In genomic region chr11:57440744-57441414, GRCh38 we compare ENCODE assay signal across 34 cellular contexts. TPM values are rescaled to one million over a fixed set of nuclear protein-coding genes. Genes with fewer than 3 reads are reported as not detected.
DNase-seq lines count a peak whose midpoint lies in the region; ATAC-seq, FAIRE-seq and TF ChIP-seq lines count a peak whose summit lies in the region.
"Had no signal": no experiment of that assay in that cellular context is flagged by ENCODE, and none has a peak within 500 bp of the region (broad histone marks: within the 10 kb centered on the region; RNA-seq: fewer than 3 reads in every experiment).

No MANE protein-coding gene starts in this region.

- no peaks in the 10 kb centered on the region for H3K36me3 ChIP-seq in HepG2 (replicated peaks in 1 of 2; ENCODE audit: control insufficient read depth in 1 of 2, insufficient read depth in 2 of 2, low read length in 2 of 2)
- H3K36me3 ChIP-seq: ascending aorta, heart right ventricle had no signal

- peak; percentile 78 for ATAC-seq in HepG2
- ATAC-seq in activated CD8-positive, alpha-beta T cell treated with anti-CD3 and anti-CD28 coated beads, Interleukin-2, amount 10 ng/mL, durations not matched to agents 7 days and 5 days, result no peak
- no peak for ATAC-seq in GM21529 (IDR thresholded peaks at IDR 0.05; ENCODE audit: unreplicated experiment)
- ATAC-seq: esophagus mucosa, heart right ventricle, right cardiac atrium, T-helper 17 cell had no signal

- no peaks in the 10 kb centered on the region for H3K4me1 Mint-ChIP-seq in activated CD8-positive, alpha-beta T cell treated with anti-CD3 and anti-CD28 coated beads, Interleukin-2, amount 10 ng/mL, durations not matched to agents 7 days and 5 days (ENCODE audit: low read depth)
- H3K4me1 Mint-ChIP-seq: activated naive CD8-positive, alpha-beta T cell treated with anti-CD3 and anti-CD28 coated beads, Interleukin-2, amount 10 ng/mL, durations not matched to agents 7 days and 5 days; CD4-positive, CD25-positive, alpha-beta regulatory T cell; endodermal cell; memory B cell; T-helper 17 cell had no signal

- WGBS in HepG2 (ENCODE audit: low lambda C conversion rate), result 8% methylated on average over 4 of the region's 4 CpGs

- H3K4me3 ChIP-seq in HepG2 (replicated peaks in 1 of 3; ENCODE audit: insufficient read depth in 1 of 3, low read depth in 2 of 3, low read length in 3 of 3), result peak overlapping the region in 1 of 3 experiments; percentile 13; a peak in 1 of 6 replicates
- H3K4me3 ChIP-seq: ascending aorta, heart right ventricle had no signal

- BruUV-seq in HepG2 (replicated peaks; lab: Mats Ljungman, UMichigan), result no TSS peak

- TF ChIP-seq EP300 in HepG2 (IDR thresholded peaks at IDR 0.05; ENCODE audit: low read depth in 2 of 2, low read length in 2 of 2) (peak in 1 of 2 experiments; percentile 78; a peak in 2 of 4 replicates), HepG2 (CRISPR knock-in tag; IDR thresholded peaks at IDR 0.05; ENCODE audit: borderline replicate concordance) (no peak)

- peak overlapping the region; percentile 54 for H3K4me2 ChIP-seq in HepG2 (ENCODE audit: low read depth, low read length)
- H3K4me2 ChIP-seq: SK-N-SH had no signal

- POLR2A ChIA-PET in HepG2 (lab: Yijun Ruan, JAX), result interaction anchor here (0.5 to 2.8 kb wide), 6 partner anchors 12 to 339 kb away, joined by 3 to 16 read pairs (median 4); no protein-coding TSS in a partner anchor
- POLR2A ChIA-PET in activated CD8-positive, alpha-beta T cell treated with anti-CD3 and anti-CD28 coated beads, Interleukin-2, amount 10 ng/mL, durations not matched to agents 7 days and 5 days (lab: Charles Lee), result no interaction called here

- no peak overlapping the region for H2AFZ ChIP-seq in HepG2 (ENCODE audit: low read length)

- no peak for TF ChIP-seq CTCF in HepG2 (CRISPR knock-in tag; IDR thresholded peaks at IDR 0.05)

- H3K9me3 Mint-ChIP-seq in activated CD8-positive, alpha-beta T cell treated with anti-CD3 and anti-CD28 coated beads, Interleukin-2, amount 10 ng/mL, durations not matched to agents 7 days and 5 days (ENCODE audit: insufficient read depth), result no peaks in the 10 kb centered on the region
- H3K9me3 Mint-ChIP-seq: activated naive CD8-positive, alpha-beta T cell treated with anti-CD3 and anti-CD28 coated beads, Interleukin-2, amount 10 ng/mL, durations not matched to agents 7 days and 5 days; endodermal cell; memory B cell had no signal

- no peaks in the 10 kb centered on the region for H3K9me3 ChIP-seq in HepG2 (ENCODE audit: low read length)
- H3K9me3 ChIP-seq: ascending aorta, heart right ventricle, SK-N-SH had no signal

- peaks cover 6% of the 10 kb centered on the region for H3K27me3 Mint-ChIP-seq in activated CD8-positive, alpha-beta T cell treated with anti-CD3 and anti-CD28 coated beads, Interleukin-2, amount 10 ng/mL, durations not matched to agents 7 days and 5 days (ENCODE audit: low read depth)
- H3K27me3 Mint-ChIP-seq: activated naive CD8-positive, alpha-beta T cell treated with anti-CD3 and anti-CD28 coated beads, Interleukin-2, amount 10 ng/mL, durations not matched to agents 7 days and 5 days had no signal

- no peak for TF ChIP-seq RAD21 in HepG2 (CRISPR knock-in tag; IDR thresholded peaks at IDR 0.05)

- H3K79me2 ChIP-seq in HepG2 (ENCODE audit: insufficient read depth, low read length), result no peaks in the 10 kb centered on the region

- H3K27me3 ChIP-seq in HepG2 (ENCODE audit: control insufficient read depth in 1 of 2, insufficient read depth in 2 of 2, low read length in 2 of 2), result no peaks in the 10 kb centered on the region
- H3K27me3 ChIP-seq: ascending aorta had no signal

- peak overlapping the region; percentile 47 for H3K9ac ChIP-seq in HepG2 (ENCODE audit: insufficient read depth, low read depth, low read length)
- H3K9ac ChIP-seq: SK-N-SH had no signal

- H3K36me3 Mint-ChIP-seq in activated CD8-positive, alpha-beta T cell treated with anti-CD3 and anti-CD28 coated beads, Interleukin-2, amount 10 ng/mL, durations not matched to agents 7 days and 5 days (ENCODE audit: low read depth), result no peaks in the 10 kb centered on the region
- H3K36me3 Mint-ChIP-seq: activated naive CD8-positive, alpha-beta T cell treated with anti-CD3 and anti-CD28 coated beads, Interleukin-2, amount 10 ng/mL, durations not matched to agents 7 days and 5 days; CD4-positive, CD25-positive, alpha-beta regulatory T cell; memory B cell had no signal

- CTCF ChIA-PET in HepG2 (lab: Yijun Ruan, JAX; ENCODE audit: low intra/inter-chr PET ratio, low total read pairs), result no interaction called here
- CTCF ChIA-PET in activated CD8-positive, alpha-beta T cell treated with anti-CD3 and anti-CD28 coated beads, Interleukin-2, amount 10 ng/mL, durations not matched to agents 7 days and 5 days (lab: Charles Lee), result interaction anchor here (0.9 to 1.3 kb wide), 3 partner anchors 16 to 18 kb away, joined by 3 to 6 read pairs (median 4); no protein-coding TSS in a partner anchor

- intact Hi-C loops in HepG2 (cut with micrococcal nuclease; ENCODE audit: unreplicated experiment), result loop anchor here (1.0 to 5.0 kb wide), 2 partner anchors 12 to 226 kb away; partner anchors contain the start of gene ZDHHC5

- H3K27ac ChIP-seq in HepG2 (ENCODE audit: extremely low read length, insufficient read depth, low read length), result peak overlapping the region; percentile 95
- H3K27ac ChIP-seq: ascending aorta, heart right ventricle had no signal

- H3K4me1 ChIP-seq in HepG2 (ENCODE audit: insufficient read depth, low read length), result peaks cover 70% of the 10 kb centered on the region
- H3K4me1 ChIP-seq: ascending aorta, heart right ventricle had no signal

- no peaks in the 10 kb centered on the region for H4K20me1 ChIP-seq in HepG2 (ENCODE audit: insufficient read depth, low read length)

- DNase-seq in NCI-H2107 treated with DMSO at 0.1 percent for 48 hours (lab: John Stamatoyannopoulos, UW; ENCODE audit: unreplicated experiment) (peak; percentile 37), NCI-H2107 (lab: John Stamatoyannopoulos, UW) (no peak), NCI-H510A treated with DMSO at 0.1 percent for 48 hours (lab: John Stamatoyannopoulos, UW) (peak; percentile 92), HepG2 (ENCODE audit: low spot score) (peak; percentile 93), NCI-H1694 treated with DMSO at 0.1 percent for 48 hours (lab: John Stamatoyannopoulos, UW) (no peak), activated T-cell treated with anti-CD3 and anti-CD28 coated beads for 4 hours (no peak)
- DNase-seq in activated CD8-positive, alpha-beta T cell treated with anti-CD3 and anti-CD28 coated beads, Interleukin-2, amount 10 ng/mL, durations not matched to agents 7 days and 5 days, result no peak
- DNase-seq: activated CD4-positive, CD25-positive, alpha-beta regulatory T cell treated with anti-CD3 and anti-CD28 coated beads, Interleukin-2, amount 50 U/mL, for 72 hours; activated gamma-delta T cell; activated naive CD8-positive, alpha-beta T cell treated with anti-CD3 and anti-CD28 coated beads, Interleukin-2, amount 10 ng/mL, durations not matched to agents 7 days and 5 days; activated T-cell treated with anti-CD3 and anti-CD28 coated beads, Interleukin-2, amount 50 U/mL, for 1 hour; caudate nucleus; CD4-positive, CD25-positive, alpha-beta regulatory T cell; endodermal cell; foreskin fibroblast; HCEC 1CT; heart right ventricle; Karpas-422; NCI-H2227 treated with DMSO at 0.1 percent for 48 hours; NCI-H748 treated with DMSO at 0.1 percent for 48 hours; right cardiac atrium; SK-N-SH; stimulated activated CD4-positive, alpha-beta T cell treated with anti-CD3 and anti-CD28 coated beads, Interleukin-4, amount 100 ng/mL, for 1 hour; substantia nigra; T-helper 17 cell had no signal

- no peak for TF ChIP-seq POLR2A in HepG2 (IDR thresholded peaks at IDR 0.05; ENCODE audit: insufficient read depth in 1 of 2, low read depth in 2 of 2, low read length in 2 of 2)

- H3K4me3 Mint-ChIP-seq in activated CD8-positive, alpha-beta T cell treated with anti-CD3 and anti-CD28 coated beads, Interleukin-2, amount 10 ng/mL, durations not matched to agents 7 days and 5 days, result no peak overlapping the region
- H3K4me3 Mint-ChIP-seq: activated naive CD8-positive, alpha-beta T cell treated with anti-CD3 and anti-CD28 coated beads, Interleukin-2, amount 10 ng/mL, durations not matched to agents 7 days and 5 days; CD4-positive, CD25-positive, alpha-beta regulatory T cell; endodermal cell; memory B cell; T-helper 17 cell had no signal

- no peak overlapping the region for H3K27ac Mint-ChIP-seq in activated CD8-positive, alpha-beta T cell treated with anti-CD3 and anti-CD28 coated beads, Interleukin-2, amount 10 ng/mL, durations not matched to agents 7 days and 5 days
- H3K27ac Mint-ChIP-seq: activated naive CD8-positive, alpha-beta T cell treated with anti-CD3 and anti-CD28 coated beads, Interleukin-2, amount 10 ng/mL, durations not matched to agents 7 days and 5 days; CD4-positive, CD25-positive, alpha-beta regulatory T cell; endodermal cell; memory B cell; T-helper 17 cell had no signal

- in situ Hi-C loops in HepG2 (cut with HindIII; ENCODE audit: extremely low pct_ligation_motif_present, low pct_unique_long_range_greater_than_20kb), result loop anchor here (10.0 kb wide), 1 partner anchor 56 kb away; the partner anchor contains the start of gene PRG3

- FAIRE-seq in HepG2 (lab: Jason Lieb, UNC), result peak; percentile 43
- FAIRE-seq: G401.6, urothelium cell line had no signal

RNA-seq across cellular contexts. Expression of gene SLC43A3, which starts 14.0 kb away (rescaled TPM):
- not detected in 2 replicates for total RNA-seq in HepG2 (2016; rRNA removed; fragmentation: Illumina TruSeq; extraction: Trizol)
- not detected in 2 replicates for total RNA-seq in HepG2 (2016; cell fraction: cytosol; rRNA removed; fragmentation: Illumina TruSeq; extraction: Trizol; ENCODE audit: low read depth)
- total RNA-seq in HepG2 (2016; cell fraction: insoluble cytoplasmic fraction; rRNA removed; fragmentation: Illumina TruSeq; extraction: Trizol), result not detected in 2 replicates
- total RNA-seq in HepG2 (2016; cell fraction: membrane; rRNA removed; fragmentation: Illumina TruSeq; extraction: Trizol), result not detected in 2 replicates
- 0.31 TPM in 1 of 2 replicates, not detected in the other for total RNA-seq in HepG2 (2016; cell fraction: nucleus; rRNA removed; fragmentation: Illumina TruSeq; extraction: Trizol)
- 2.6 and 4.2 TPM in 2 replicates for polyA plus RNA-seq in HepG2 (2011; rRNA removed)
- 1.4 and 3.7 TPM in 2 replicates for polyA plus RNA-seq in HepG2 (2011; cell fraction: cytosol; rRNA removed)
- 3.4 and 4.2 TPM in 2 replicates for polyA plus RNA-seq in HepG2 (2011; cell fraction: nucleus; rRNA removed)
- 1.4 and 2.2 TPM in 2 replicates for polyA plus RNA-seq in HepG2 (2012)
- not detected in 2 replicates for polyA plus RNA-seq in HepG2 (2016; cell fraction: cytosol; fragmentation: Illumina TruSeq; extraction: Trizol; ENCODE audit: low read depth)
- not detected in 2 replicates for polyA plus RNA-seq in HepG2 (2016; cell fraction: insoluble cytoplasmic fraction; fragmentation: Illumina TruSeq; extraction: Trizol; ENCODE audit: low read depth)
- not detected in 2 replicates for polyA plus RNA-seq in HepG2 (2016; cell fraction: membrane; fragmentation: Illumina TruSeq; extraction: Trizol; ENCODE audit: low read depth)
- polyA plus RNA-seq in HepG2 (2016; cell fraction: nucleus; fragmentation: Illumina TruSeq; extraction: Trizol; ENCODE audit: insufficient read depth, low read depth), result not detected in 2 replicates
- polyA minus RNA-seq in HepG2 (2011; rRNA and poly(A)+ RNA removed; ENCODE audit: low replicate concordance), result 1.7 and 3.0 TPM in 2 replicates
- polyA minus RNA-seq in HepG2 (2011; cell fraction: cytosol; rRNA and poly(A)+ RNA removed), result 2.6 TPM in 1 of 2 replicates, not detected in the other
- polyA minus RNA-seq in HepG2 (2011; cell fraction: nucleus; rRNA and poly(A)+ RNA removed), result 1.4 and 2.9 TPM in 2 replicates
- 100 to 1,000 TPM; 103 to 120 TPM for total RNA-seq in activated CD8-positive, alpha-beta T cell treated with anti-CD3 and anti-CD28 coated beads, Interleukin-2, amount 10 ng/mL, durations not matched to agents 7 days and 5 days

RNA-seq across cellular contexts. Expression of gene RTN4RL2, which starts 19.4 kb away (rescaled TPM):
- total RNA-seq in HepG2 (2016; rRNA removed; fragmentation: Illumina TruSeq; extraction: Trizol), result 0.45 and 1.3 TPM in 2 replicates
- total RNA-seq in HepG2 (2016; cell fraction: cytosol; rRNA removed; fragmentation: Illumina TruSeq; extraction: Trizol; ENCODE audit: low read depth), result 0.71 and 0.79 TPM in 2 replicates
- total RNA-seq in HepG2 (2016; cell fraction: insoluble cytoplasmic fraction; rRNA removed; fragmentation: Illumina TruSeq; extraction: Trizol), result 0.42 and 0.91 TPM in 2 replicates
- total RNA-seq in HepG2 (2016; cell fraction: membrane; rRNA removed; fragmentation: Illumina TruSeq; extraction: Trizol), result 1.1 and 1.2 TPM in 2 replicates
- total RNA-seq in HepG2 (2016; cell fraction: nucleus; rRNA removed; fragmentation: Illumina TruSeq; extraction: Trizol), result 1.8 and 2.1 TPM in 2 replicates
- polyA plus RNA-seq in HepG2 (2011; rRNA removed), result 4.3 and 8.4 TPM in 2 replicates
- 3.6 and 3.9 TPM in 2 replicates for polyA plus RNA-seq in HepG2 (2011; cell fraction: cytosol; rRNA removed)
- 10.4 and 14.9 TPM in 2 replicates for polyA plus RNA-seq in HepG2 (2011; cell fraction: nucleus; rRNA removed)
- 14.7 and 15.9 TPM in 2 replicates for polyA plus RNA-seq in HepG2 (2012)
- polyA plus RNA-seq in HepG2 (2016; cell fraction: cytosol; fragmentation: Illumina TruSeq; extraction: Trizol; ENCODE audit: low read depth), result 1.8 and 2.1 TPM in 2 replicates
- 1.9 and 2.5 TPM in 2 replicates for polyA plus RNA-seq in HepG2 (2016; cell fraction: insoluble cytoplasmic fraction; fragmentation: Illumina TruSeq; extraction: Trizol; ENCODE audit: low read depth)
- polyA plus RNA-seq in HepG2 (2016; cell fraction: membrane; fragmentation: Illumina TruSeq; extraction: Trizol; ENCODE audit: low read depth), result 2.8 and 3.5 TPM in 2 replicates
- polyA plus RNA-seq in HepG2 (2016; cell fraction: nucleus; fragmentation: Illumina TruSeq; extraction: Trizol; ENCODE audit: insufficient read depth, low read depth), result 5.0 and 7.0 TPM in 2 replicates
- 0.72 and 4.8 TPM in 2 replicates for polyA minus RNA-seq in HepG2 (2011; rRNA and poly(A)+ RNA removed; ENCODE audit: low replicate concordance)
- polyA minus RNA-seq in HepG2 (2011; cell fraction: cytosol; rRNA and poly(A)+ RNA removed), result 4.1 and 11.0 TPM in 2 replicates
- polyA minus RNA-seq in HepG2 (2011; cell fraction: nucleus; rRNA and poly(A)+ RNA removed), result 2.3 and 3.7 TPM in 2 replicates
- under 1 TPM; 0.47 to 0.57 TPM for total RNA-seq in activated CD8-positive, alpha-beta T cell treated with anti-CD3 and anti-CD28 coated beads, Interleukin-2, amount 10 ng/mL, durations not matched to agents 7 days and 5 days
- total RNA-seq: CD4-positive, CD25-positive, alpha-beta regulatory T cell had no signal

RNA-seq across cellular contexts. Expression of gene PRG2, which starts 50.4 kb away (rescaled TPM):
- not detected in 2 replicates for total RNA-seq in HepG2 (2016; rRNA removed; fragmentation: Illumina TruSeq; extraction: Trizol)
- not detected in 2 replicates for total RNA-seq in HepG2 (2016; cell fraction: cytosol; rRNA removed; fragmentation: Illumina TruSeq; extraction: Trizol; ENCODE audit: low read depth)
- not detected in 2 replicates for total RNA-seq in HepG2 (2016; cell fraction: insoluble cytoplasmic fraction; rRNA removed; fragmentation: Illumina TruSeq; extraction: Trizol)
- not detected in 2 replicates for total RNA-seq in HepG2 (2016; cell fraction: membrane; rRNA removed; fragmentation: Illumina TruSeq; extraction: Trizol)
- not detected in 2 replicates for total RNA-seq in HepG2 (2016; cell fraction: nucleus; rRNA removed; fragmentation: Illumina TruSeq; extraction: Trizol)
- not detected in 2 replicates for polyA plus RNA-seq in HepG2 (2011; rRNA removed)
- 0.05 TPM in 1 of 2 replicates, not detected in the other for polyA plus RNA-seq in HepG2 (2011; cell fraction: cytosol; rRNA removed)
- polyA plus RNA-seq in HepG2 (2011; cell fraction: nucleus; rRNA removed), result not detected in 2 replicates
- polyA plus RNA-seq in HepG2 (2012), result not detected in 2 replicates
- polyA plus RNA-seq in HepG2 (2016; cell fraction: cytosol; fragmentation: Illumina TruSeq; extraction: Trizol; ENCODE audit: low read depth), result not detected in 2 replicates
- polyA plus RNA-seq in HepG2 (2016; cell fraction: insoluble cytoplasmic fraction; fragmentation: Illumina TruSeq; extraction: Trizol; ENCODE audit: low read depth), result not detected in 2 replicates
- polyA plus RNA-seq in HepG2 (2016; cell fraction: membrane; fragmentation: Illumina TruSeq; extraction: Trizol; ENCODE audit: low read depth), result not detected in 2 replicates
- polyA plus RNA-seq in HepG2 (2016; cell fraction: nucleus; fragmentation: Illumina TruSeq; extraction: Trizol; ENCODE audit: insufficient read depth, low read depth), result not detected in 2 replicates
- polyA minus RNA-seq in HepG2 (2011; rRNA and poly(A)+ RNA removed; ENCODE audit: low replicate concordance), result not detected in 2 replicates
- not detected in 2 replicates for polyA minus RNA-seq in HepG2 (2011; cell fraction: cytosol; rRNA and poly(A)+ RNA removed)
- polyA minus RNA-seq in HepG2 (2011; cell fraction: nucleus; rRNA and poly(A)+ RNA removed), result not detected in 2 replicates
- under 1 TPM in 1 of 2 experiments, not detected in 1; 0.26 TPM for total RNA-seq in activated CD8-positive, alpha-beta T cell treated with anti-CD3 and anti-CD28 coated beads, Interleukin-2, amount 10 ng/mL, durations not matched to agents 7 days and 5 days
- total RNA-seq: A172; ascending aorta; CD4-positive, CD25-positive, alpha-beta regulatory T cell; esophagus mucosa; HT1080 had no signal
- polyA plus RNA-seq: heart right ventricle, neural cell, SK-N-SH had no signal

RNA-seq across cellular contexts. Expression of gene PRG3, which starts 59.9 kb away (rescaled TPM):
- not detected in 2 replicates for total RNA-seq in HepG2 (2016; rRNA removed; fragmentation: Illumina TruSeq; extraction: Trizol)
- total RNA-seq in HepG2 (2016; cell fraction: cytosol; rRNA removed; fragmentation: Illumina TruSeq; extraction: Trizol; ENCODE audit: low read depth), result not detected in 2 replicates
- total RNA-seq in HepG2 (2016; cell fraction: insoluble cytoplasmic fraction; rRNA removed; fragmentation: Illumina TruSeq; extraction: Trizol), result not detected in 2 replicates
- not detected in 2 replicates for total RNA-seq in HepG2 (2016; cell fraction: membrane; rRNA removed; fragmentation: Illumina TruSeq; extraction: Trizol)
- total RNA-seq in HepG2 (2016; cell fraction: nucleus; rRNA removed; fragmentation: Illumina TruSeq; extraction: Trizol), result not detected in 2 replicates
- not detected in 2 replicates for polyA plus RNA-seq in HepG2 (2011; rRNA removed)
- polyA plus RNA-seq in HepG2 (2011; cell fraction: cytosol; rRNA removed), result not detected in 2 replicates
- not detected in 2 replicates for polyA plus RNA-seq in HepG2 (2011; cell fraction: nucleus; rRNA removed)
- not detected in 2 replicates for polyA plus RNA-seq in HepG2 (2012)
- polyA plus RNA-seq in HepG2 (2016; cell fraction: cytosol; fragmentation: Illumina TruSeq; extraction: Trizol; ENCODE audit: low read depth), result not detected in 2 replicates
- not detected in 2 replicates for polyA plus RNA-seq in HepG2 (2016; cell fraction: insoluble cytoplasmic fraction; fragmentation: Illumina TruSeq; extraction: Trizol; ENCODE audit: low read depth)
- not detected in 2 replicates for polyA plus RNA-seq in HepG2 (2016; cell fraction: membrane; fragmentation: Illumina TruSeq; extraction: Trizol; ENCODE audit: low read depth)
- polyA plus RNA-seq in HepG2 (2016; cell fraction: nucleus; fragmentation: Illumina TruSeq; extraction: Trizol; ENCODE audit: insufficient read depth, low read depth), result not detected in 2 replicates
- not detected in 2 replicates for polyA minus RNA-seq in HepG2 (2011; rRNA and poly(A)+ RNA removed; ENCODE audit: low replicate concordance)
- not detected in 2 replicates for polyA minus RNA-seq in HepG2 (2011; cell fraction: cytosol; rRNA and poly(A)+ RNA removed)
- not detected in 2 replicates for polyA minus RNA-seq in HepG2 (2011; cell fraction: nucleus; rRNA and poly(A)+ RNA removed)
- not detected for total RNA-seq in activated CD8-positive, alpha-beta T cell treated with anti-CD3 and anti-CD28 coated beads, Interleukin-2, amount 10 ng/mL, durations not matched to agents 7 days and 5 days
- total RNA-seq: A172; activated naive CD8-positive, alpha-beta T cell treated with anti-CD3 and anti-CD28 coated beads, Interleukin-2, amount 10 ng/mL, durations not matched to agents 7 days and 5 days; ascending aorta; CD4-positive, CD25-positive, alpha-beta regulatory T cell; endodermal cell; esophagus mucosa; heart right ventricle; HT1080; right cardiac atrium; T-helper 17 cell had no signal
- polyA plus RNA-seq: CD4-positive, CD25-positive, alpha-beta regulatory T cell; heart right ventricle; neural cell; right cardiac atrium; SK-N-SH had no signal

Comparison
In these comparisons a context has a peak if more than half of its experiments do, and no peak if none do; other contexts are left out.
1. DNase-seq: peak in NCI-H2107 treated with DMSO at 0.1 percent for 48 hours (single experiment), NCI-H510A treated with DMSO at 0.1 percent for 48 hours (single experiment) and HepG2 (single experiment); none in NCI-H2107 (single experiment), activated CD8-positive, alpha-beta T cell treated with anti-CD3 and anti-CD28 coated beads, Interleukin-2, amount 10 ng/mL, durations not matched to agents 7 days and 5 days (single experiment), NCI-H1694 treated with DMSO at 0.1 percent for 48 hours (single experiment) and activated T-cell treated with anti-CD3 and anti-CD28 coated beads for 4 hours (single experiment).
2. RNA of gene SLC43A3, which starts 14.0 kb away (total RNA-seq): 103 to 120 TPM in activated CD8-positive, alpha-beta T cell treated with anti-CD3 and anti-CD28 coated beads, Interleukin-2, amount 10 ng/mL, durations not matched to agents 7 days and 5 days; 0.31 TPM in HepG2; every median in the first group is over 10 times any median in the second.